In the genomic region with DNA sequence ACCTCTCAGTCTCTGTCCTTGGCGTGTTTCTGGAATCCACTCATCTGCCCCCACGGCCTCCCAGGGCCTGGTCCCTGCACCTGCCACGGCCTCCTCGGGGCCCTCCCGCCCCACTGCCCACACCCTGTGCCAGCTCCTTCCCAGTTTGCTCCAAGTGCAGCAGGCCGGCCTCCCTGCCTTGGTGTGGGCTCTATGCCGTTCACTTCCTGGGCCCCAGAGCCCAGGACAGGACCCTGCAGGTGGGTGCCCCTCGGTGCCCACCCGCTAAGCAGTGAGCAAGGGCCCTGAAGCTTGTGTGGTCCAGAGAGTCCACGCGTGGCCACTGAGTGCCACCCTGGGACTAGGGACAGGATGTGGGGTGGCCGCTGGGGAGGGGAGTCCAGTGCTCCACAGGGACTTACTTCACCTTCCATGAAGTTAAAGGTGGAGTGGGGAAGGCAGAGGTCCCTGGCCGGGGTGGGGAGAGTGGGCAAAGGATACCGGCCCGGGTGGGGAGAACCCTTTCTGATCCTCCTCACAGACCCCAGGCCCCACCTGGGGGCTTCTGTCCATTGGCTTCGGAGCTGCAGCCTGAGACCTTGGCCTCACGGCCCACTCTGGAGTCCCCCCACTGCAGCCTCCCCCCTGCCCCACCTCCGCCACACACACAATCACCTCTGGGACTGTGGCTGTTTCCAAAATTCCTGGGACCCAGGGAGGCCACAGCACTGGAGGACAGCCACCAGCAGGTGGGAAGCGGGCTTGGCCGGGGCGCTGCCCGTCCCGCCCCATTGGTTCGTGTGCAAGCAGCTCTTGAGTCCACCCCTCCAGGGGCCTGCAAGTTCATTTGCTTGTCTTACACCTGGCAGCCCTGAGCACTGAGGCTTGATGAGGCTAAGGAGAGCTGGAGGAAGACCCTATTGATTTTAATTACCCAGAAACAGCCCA, we compare ENCODE assay signal across 1 cellular context.
TF ChIP-seq lines count a peak whose summit lies in the region.

No MANE protein-coding gene starts in this region.

TF ChIP-seq in HepG2, 621 proteins besides CTCF, POLR2A, EP300 and RAD21 (continued from another document):
- TF ChIP-seq, protein P1, sequence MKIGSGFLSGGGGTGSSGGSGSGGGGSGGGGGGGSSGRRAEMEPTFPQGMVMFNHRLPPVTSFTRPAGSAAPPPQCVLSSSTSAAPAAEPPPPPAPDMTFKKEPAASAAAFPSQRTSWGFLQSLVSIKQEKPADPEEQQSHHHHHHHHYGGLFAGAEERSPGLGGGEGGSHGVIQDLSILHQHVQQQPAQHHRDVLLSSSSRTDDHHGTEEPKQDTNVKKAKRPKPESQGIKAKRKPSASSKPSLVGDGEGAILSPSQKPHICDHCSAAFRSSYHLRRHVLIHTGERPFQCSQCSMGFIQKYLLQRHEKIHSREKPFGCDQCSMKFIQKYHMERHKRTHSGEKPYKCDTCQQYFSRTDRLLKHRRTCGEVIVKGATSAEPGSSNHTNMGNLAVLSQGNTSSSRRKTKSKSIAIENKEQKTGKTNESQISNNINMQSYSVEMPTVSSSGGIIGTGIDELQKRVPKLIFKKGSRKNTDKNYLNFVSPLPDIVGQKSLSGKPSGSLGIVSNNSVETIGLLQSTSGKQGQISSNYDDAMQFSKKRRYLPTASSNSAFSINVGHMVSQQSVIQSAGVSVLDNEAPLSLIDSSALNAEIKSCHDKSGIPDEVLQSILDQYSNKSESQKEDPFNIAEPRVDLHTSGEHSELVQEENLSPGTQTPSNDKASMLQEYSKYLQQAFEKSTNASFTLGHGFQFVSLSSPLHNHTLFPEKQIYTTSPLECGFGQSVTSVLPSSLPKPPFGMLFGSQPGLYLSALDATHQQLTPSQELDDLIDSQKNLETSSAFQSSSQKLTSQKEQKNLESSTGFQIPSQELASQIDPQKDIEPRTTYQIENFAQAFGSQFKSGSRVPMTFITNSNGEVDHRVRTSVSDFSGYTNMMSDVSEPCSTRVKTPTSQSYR (CRISPR knock-in tag; IDR thresholded peaks at IDR 0.05; ENCODE audit: borderline replicate concordance): no peak
- TF ChIP-seq, protein P2, sequence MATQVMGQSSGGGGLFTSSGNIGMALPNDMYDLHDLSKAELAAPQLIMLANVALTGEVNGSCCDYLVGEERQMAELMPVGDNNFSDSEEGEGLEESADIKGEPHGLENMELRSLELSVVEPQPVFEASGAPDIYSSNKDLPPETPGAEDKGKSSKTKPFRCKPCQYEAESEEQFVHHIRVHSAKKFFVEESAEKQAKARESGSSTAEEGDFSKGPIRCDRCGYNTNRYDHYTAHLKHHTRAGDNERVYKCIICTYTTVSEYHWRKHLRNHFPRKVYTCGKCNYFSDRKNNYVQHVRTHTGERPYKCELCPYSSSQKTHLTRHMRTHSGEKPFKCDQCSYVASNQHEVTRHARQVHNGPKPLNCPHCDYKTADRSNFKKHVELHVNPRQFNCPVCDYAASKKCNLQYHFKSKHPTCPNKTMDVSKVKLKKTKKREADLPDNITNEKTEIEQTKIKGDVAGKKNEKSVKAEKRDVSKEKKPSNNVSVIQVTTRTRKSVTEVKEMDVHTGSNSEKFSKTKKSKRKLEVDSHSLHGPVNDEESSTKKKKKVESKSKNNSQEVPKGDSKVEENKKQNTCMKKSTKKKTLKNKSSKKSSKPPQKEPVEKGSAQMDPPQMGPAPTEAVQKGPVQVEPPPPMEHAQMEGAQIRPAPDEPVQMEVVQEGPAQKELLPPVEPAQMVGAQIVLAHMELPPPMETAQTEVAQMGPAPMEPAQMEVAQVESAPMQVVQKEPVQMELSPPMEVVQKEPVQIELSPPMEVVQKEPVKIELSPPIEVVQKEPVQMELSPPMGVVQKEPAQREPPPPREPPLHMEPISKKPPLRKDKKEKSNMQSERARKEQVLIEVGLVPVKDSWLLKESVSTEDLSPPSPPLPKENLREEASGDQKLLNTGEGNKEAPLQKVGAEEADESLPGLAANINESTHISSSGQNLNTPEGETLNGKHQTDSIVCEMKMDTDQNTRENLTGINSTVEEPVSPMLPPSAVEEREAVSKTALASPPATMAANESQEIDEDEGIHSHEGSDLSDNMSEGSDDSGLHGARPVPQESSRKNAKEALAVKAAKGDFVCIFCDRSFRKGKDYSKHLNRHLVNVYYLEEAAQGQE (IDR thresholded peaks at IDR 0.05; ENCODE audit: borderline replicate concordance in 1 of 2, low read depth in 1 of 2, low read length in 2 of 2): no peak
- TF ChIP-seq, protein P3, sequence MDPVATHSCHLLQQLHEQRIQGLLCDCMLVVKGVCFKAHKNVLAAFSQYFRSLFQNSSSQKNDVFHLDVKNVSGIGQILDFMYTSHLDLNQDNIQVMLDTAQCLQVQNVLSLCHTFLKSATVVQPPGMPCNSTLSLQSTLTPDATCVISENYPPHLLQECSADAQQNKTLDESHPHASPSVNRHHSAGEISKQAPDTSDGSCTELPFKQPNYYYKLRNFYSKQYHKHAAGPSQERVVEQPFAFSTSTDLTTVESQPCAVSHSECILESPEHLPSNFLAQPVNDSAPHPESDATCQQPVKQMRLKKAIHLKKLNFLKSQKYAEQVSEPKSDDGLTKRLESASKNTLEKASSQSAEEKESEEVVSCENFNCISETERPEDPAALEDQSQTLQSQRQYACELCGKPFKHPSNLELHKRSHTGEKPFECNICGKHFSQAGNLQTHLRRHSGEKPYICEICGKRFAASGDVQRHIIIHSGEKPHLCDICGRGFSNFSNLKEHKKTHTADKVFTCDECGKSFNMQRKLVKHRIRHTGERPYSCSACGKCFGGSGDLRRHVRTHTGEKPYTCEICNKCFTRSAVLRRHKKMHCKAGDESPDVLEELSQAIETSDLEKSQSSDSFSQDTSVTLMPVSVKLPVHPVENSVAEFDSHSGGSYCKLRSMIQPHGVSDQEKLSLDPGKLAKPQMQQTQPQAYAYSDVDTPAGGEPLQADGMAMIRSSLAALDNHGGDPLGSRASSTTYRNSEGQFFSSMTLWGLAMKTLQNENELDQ (CRISPR knock-in tag; IDR thresholded peaks at IDR 0.05; ENCODE audit: borderline replicate concordance): no peak
- TF ChIP-seq ZSCAN25 (CRISPR knock-in tag; IDR thresholded peaks at IDR 0.05) (no peak), HOXA7 (CRISPR knock-in tag; IDR thresholded peaks at IDR 0.05) (no peak)
